ENCODE assay signal across 15 cellular contexts in genomic region chr4:75948822-75949444, GRCh38. TPM values are rescaled to one million over a fixed set of nuclear protein-coding genes. Genes with fewer than 3 reads are reported as not detected.
DNase-seq lines count a peak whose midpoint lies in the region; ATAC-seq and TF ChIP-seq lines count a peak whose summit lies in the region.
"Had no signal": no experiment of that assay in that cellular context is flagged by ENCODE, and none has a peak within 500 bp of the region (broad histone marks: within the 10 kb centered on the region; RNA-seq: fewer than 3 reads in every experiment).

No MANE protein-coding gene starts in this region.

- no peaks in the 10 kb centered on the region for H3K9me3 ChIP-seq in colonic mucosa
- no peaks in the 10 kb centered on the region for H3K9me3 ChIP-seq in MM.1S (replicated peaks; ENCODE audit: insufficient read depth, low read length)

- ATAC-seq in GM18519 (IDR thresholded peaks at IDR 0.05; ENCODE audit: low FRiP score, unreplicated experiment): peak; percentile 70
- ATAC-seq in GM21390 (IDR thresholded peaks at IDR 0.05; ENCODE audit: unreplicated experiment): peak; percentile 74
- ATAC-seq in HG03066 (IDR thresholded peaks at IDR 0.05; ENCODE audit: low read depth, unreplicated experiment): peak; percentile 89
- ATAC-seq: left lobe of liver had no signal

- H3K4me1 ChIP-seq in colonic mucosa: no peaks in the 10 kb centered on the region
- no peaks in the 10 kb centered on the region for H3K4me1 ChIP-seq in MM.1S (ENCODE audit: low read length)

- no peak overlapping the region for H3K4me2 ChIP-seq in MM.1S (ENCODE audit: low read depth, low read length)

- H4K20me1 ChIP-seq in MM.1S (ENCODE audit: insufficient read depth, low read length): no peaks in the 10 kb centered on the region

- H3K9ac ChIP-seq in colonic mucosa (ENCODE audit: low read depth in 2 of 2, low read length in 2 of 2): no peak overlapping the region
- H3K9ac ChIP-seq in MM.1S (ENCODE audit: low read length): no peak overlapping the region

- H3F3A ChIP-seq in MM.1S (ENCODE audit: insufficient read depth, low read length): peaks cover 2% of the 10 kb centered on the region; the same call in 1 of the 2 replicates

- H3K9me2 ChIP-seq in MM.1S (replicated peaks; ENCODE audit: insufficient read depth, low read length): no peaks in the 10 kb centered on the region

- TF ChIP-seq CTCF in colonic mucosa (IDR thresholded peaks at IDR 0.05) (no peak), MM.1S (IDR thresholded peaks at IDR 0.05; ENCODE audit: low read length) (no peak)

- H2AFZ ChIP-seq in MM.1S (ENCODE audit: low read length): no peak overlapping the region

- H3K4me3 ChIP-seq in colonic mucosa (no peak overlapping the region), MM.1S (ENCODE audit: low read length) (no peak overlapping the region)

- no peaks in the 10 kb centered on the region for H3K79me2 ChIP-seq in MM.1S (ENCODE audit: low read length)

- peak; percentile 21 for DNase-seq in germinal center (ENCODE audit: low spot score)
- no peak for DNase-seq in colonic mucosa
- no peak for DNase-seq in activated gamma-delta T cell (lab: John Stamatoyannopoulos, UW)
- DNase-seq in MM.1S: no peak
- no peak for DNase-seq in A172 (ENCODE audit: low spot score)
- DNase-seq: activated CD4-positive, CD25-positive, alpha-beta regulatory T cell treated with anti-CD3 and anti-CD28 coated beads, Interleukin-2, amount 50 U/mL, for 72 hours; activated naive CD8-positive, alpha-beta T cell treated with anti-CD3 and anti-CD28 coated beads for 36 hours; NCI-H1092 treated with DMSO at 0.1 percent for 48 hours; NCI-H69; nucleus accumbens; SHP77 treated with DMSO at 0.1 percent for 48 hours had no signal

- H3K27me3 ChIP-seq in colonic mucosa: no peaks in the 10 kb centered on the region
- no peaks in the 10 kb centered on the region for H3K27me3 ChIP-seq in MM.1S (replicated peaks; ENCODE audit: insufficient read depth, low read length)

- H3K27ac ChIP-seq in colonic mucosa (no peak overlapping the region), MM.1S (ENCODE audit: low read length) (no peak overlapping the region)

- H3K36me3 ChIP-seq in colonic mucosa: peaks cover 3% of the 10 kb centered on the region
- peaks cover 13% of the 10 kb centered on the region for H3K36me3 ChIP-seq in MM.1S (replicated peaks; ENCODE audit: insufficient read depth, low read length)

- intact Hi-C loops in colonic mucosa (cut with DNase I): no loop called here

RNA-seq across cellular contexts. Expression of gene NAAA, which starts 8.1 kb away (rescaled TPM):
- 100 to 1,000 TPM in 1 of 2 donors, 10 to 100 TPM in 1; 79.3 to 141 TPM for total RNA-seq in colonic mucosa
- total RNA-seq in A172 (2014; rRNA removed; shearing (Covaris generic)): 27.7 and 39.2 TPM in 2 replicates

RNA-seq across cellular contexts. Expression of gene SDAD1, which starts 41.8 kb away (rescaled TPM):
- 10 to 100 TPM; 20.8 to 27.4 TPM for total RNA-seq in colonic mucosa
- total RNA-seq in A172 (2014; rRNA removed; shearing (Covaris generic)): 18.7 and 22.4 TPM in 2 replicates

RNA-seq across cellular contexts. Expression of gene PPEF2, which starts 46.7 kb away (rescaled TPM):
- total RNA-seq in colonic mucosa: not detected
- not detected in 2 replicates for total RNA-seq in A172 (2014; rRNA removed; shearing (Covaris generic))
- total RNA-seq: activated naive CD8-positive, alpha-beta T cell treated with anti-CD3 and anti-CD28 coated beads for 36 hours had no signal

RNA-seq across cellular contexts. Expression of gene CXCL9, which starts 58.4 kb away (rescaled TPM):
- 1 to 10 TPM in 1 of 2 donors, under 1 TPM in 1; 0.52 to 1.1 TPM for total RNA-seq in colonic mucosa
- total RNA-seq in A172 (2014; rRNA removed; shearing (Covaris generic)): not detected in 2 replicates
